11 cellular contexts compared by ENCODE assay signal in genomic region chr16:1125471-1125870, GRCh38. TPM values are rescaled to one million over a fixed set of nuclear protein-coding genes. Genes with fewer than 3 reads are reported as not detected.
A peak's percentile ranks its signal among the peaks of the same experiment; 100 is the strongest.
DNase-seq lines count a peak whose midpoint lies in the region; ATAC-seq, FAIRE-seq and TF ChIP-seq lines count a peak whose summit lies in the region.
"Had no signal": no experiment of that assay in that cellular context is flagged by ENCODE, and none has a peak within 500 bp of the region (broad histone marks: within the 10 kb centered on the region; RNA-seq: fewer than 3 reads in every experiment).

No MANE protein-coding gene starts in this region.

- peaks cover 74% of the 10 kb centered on the region for H3K27me3 Mint-ChIP-seq in Calu3 (ENCODE audit: unreplicated experiment)
- H3K27me3 Mint-ChIP-seq in activated naive CD4-positive, alpha-beta T cell treated with anti-CD3 and anti-CD28 coated beads, Interleukin-2, amount 10 ng/mL, durations not matched to agents 7 days and 5 days: no peaks in the 10 kb centered on the region
- peaks cover 4% of the 10 kb centered on the region for H3K27me3 Mint-ChIP-seq in neural progenitor cell (ENCODE audit: insufficient read depth, low read depth)
- H3K27me3 Mint-ChIP-seq in mesothelial cell of epicardium (ENCODE audit: low read depth): no peaks in the 10 kb centered on the region

- FAIRE-seq in HepG2 (lab: Jason Lieb, UNC): no peak
- FAIRE-seq: frontal cortex, GM12878 had no signal

- WGBS in HepG2 (ENCODE audit: low lambda C conversion rate): no CpG with 5 or more reads among the region's 18 CpGs

- no peak for ATAC-seq in HG03097 (IDR thresholded peaks at IDR 0.05; ENCODE audit: low FRiP score, unreplicated experiment)
- ATAC-seq in HepG2: no peak
- ATAC-seq: GM12878, upper lobe of right lung had no signal

- H3K4me2 ChIP-seq in neural progenitor cell (no peak overlapping the region), HepG2 (ENCODE audit: low read depth, low read length) (no peak overlapping the region)

- H2AFZ ChIP-seq in neural progenitor cell (replicated peaks) (no peak overlapping the region), HepG2 (ENCODE audit: low read length) (no peak overlapping the region)

- H3K79me2 ChIP-seq in neural progenitor cell (ENCODE audit: low read depth) (no peaks in the 10 kb centered on the region), HepG2 (ENCODE audit: insufficient read depth, low read length) (no peaks in the 10 kb centered on the region)

- peaks cover 17% of the 10 kb centered on the region for H3K4me1 ChIP-seq in neural progenitor cell
- H3K4me1 ChIP-seq in HepG2 (ENCODE audit: insufficient read depth, low read length): no peaks in the 10 kb centered on the region
- H3K4me1 ChIP-seq: upper lobe of right lung had no signal

- H3K4me3 ChIP-seq in neural progenitor cell: no peak overlapping the region
- H3K4me3 ChIP-seq in HepG2 (replicated peaks in 1 of 3; ENCODE audit: insufficient read depth in 1 of 3, low read depth in 2 of 3, low read length in 3 of 3): no peak overlapping the region
- H3K4me3 ChIP-seq: GM12878, upper lobe of right lung had no signal

- H3K27me3 ChIP-seq in neural progenitor cell (no peaks in the 10 kb centered on the region), HepG2 (ENCODE audit: control insufficient read depth in 1 of 2, insufficient read depth in 2 of 2, low read length in 2 of 2) (peaks cover 20 to 76% of the 10 kb centered on the region in 2 experiments; a peak in 4 of 5 replicates)

- H3K27ac ChIP-seq in neural progenitor cell: no peak overlapping the region
- H3K27ac ChIP-seq in HepG2 (ENCODE audit: extremely low read length, insufficient read depth, low read length): no peak overlapping the region
- H3K27ac ChIP-seq: upper lobe of right lung had no signal

- no peaks in the 10 kb centered on the region for H3K9me3 ChIP-seq in neural progenitor cell (ENCODE audit: low read depth)
- no peaks in the 10 kb centered on the region for H3K9me3 ChIP-seq in HepG2 (ENCODE audit: low read length)
- H3K9me3 ChIP-seq: upper lobe of right lung had no signal

- intact Hi-C loops in Calu3 (cut with micrococcal nuclease; ENCODE audit: unreplicated experiment): no loop called here
- intact Hi-C loops in HepG2 (cut with micrococcal nuclease; ENCODE audit: unreplicated experiment): no loop called here

- no peaks in the 10 kb centered on the region for H3K9me3 Mint-ChIP-seq in Calu3 (ENCODE audit: low read depth, unreplicated experiment)
- H3K9me3 Mint-ChIP-seq in activated naive CD4-positive, alpha-beta T cell treated with anti-CD3 and anti-CD28 coated beads, Interleukin-2, amount 10 ng/mL, durations not matched to agents 7 days and 5 days: no peaks in the 10 kb centered on the region
- H3K9me3 Mint-ChIP-seq in neural progenitor cell: no peaks in the 10 kb centered on the region
- no peaks in the 10 kb centered on the region for H3K9me3 Mint-ChIP-seq in mesothelial cell of epicardium

- BruUV-seq in Calu3 (replicated peaks; lab: Mats Ljungman, UMichigan) (no TSS peak), HepG2 (replicated peaks; lab: Mats Ljungman, UMichigan) (no TSS peak)

- H3F3A ChIP-seq in neural progenitor cell (ENCODE audit: low read depth): no peaks in the 10 kb centered on the region

- DNase-seq in Calu3: peak; percentile 34
- DNase-seq in activated naive CD4-positive, alpha-beta T cell treated with anti-CD3 and anti-CD28 coated beads, Interleukin-2, amount 10 ng/mL, durations not matched to agents 7 days and 5 days: peak; percentile 40
- DNase-seq in neural progenitor cell (ENCODE audit: low spot score): peak; percentile 47
- no peak for DNase-seq in HepG2 (ENCODE audit: low spot score)
- no peak for DNase-seq in Kasumi-1 (lab: John Stamatoyannopoulos, UW)
- no peak for DNase-seq in mesothelial cell of epicardium (ENCODE audit: low spot score in 2 of 2, unreplicated experiment in 2 of 2)
- DNase-seq: upper lobe of right lung had no signal

- H3K36me3 ChIP-seq in neural progenitor cell: no peaks in the 10 kb centered on the region
- H3K36me3 ChIP-seq in HepG2 (replicated peaks in 1 of 2; ENCODE audit: control insufficient read depth in 1 of 2, insufficient read depth in 2 of 2, low read length in 2 of 2): no peaks in the 10 kb centered on the region
- H3K36me3 ChIP-seq: upper lobe of right lung had no signal

- in situ Hi-C loops in HepG2 (cut with HindIII; ENCODE audit: extremely low pct_ligation_motif_present, low pct_unique_long_range_greater_than_20kb): no loop called here

- H3K27ac Mint-ChIP-seq in Calu3 (ENCODE audit: unreplicated experiment) (no peak overlapping the region), neural progenitor cell (no peak overlapping the region), mesothelial cell of epicardium (no peak overlapping the region)
- H3K27ac Mint-ChIP-seq in activated naive CD4-positive, alpha-beta T cell treated with anti-CD3 and anti-CD28 coated beads, Interleukin-2, amount 10 ng/mL, durations not matched to agents 7 days and 5 days: no peak overlapping the region

- H3K36me3 Mint-ChIP-seq in Calu3 (ENCODE audit: insufficient read depth, unreplicated experiment) (no peaks in the 10 kb centered on the region), neural progenitor cell (no peaks in the 10 kb centered on the region), mesothelial cell of epicardium (no peaks in the 10 kb centered on the region)
- H3K36me3 Mint-ChIP-seq in activated naive CD4-positive, alpha-beta T cell treated with anti-CD3 and anti-CD28 coated beads, Interleukin-2, amount 10 ng/mL, durations not matched to agents 7 days and 5 days: no peaks in the 10 kb centered on the region

- CTCF ChIA-PET in Calu3 (lab: Charles Lee) (no interaction called here), HepG2 (lab: Yijun Ruan, JAX; ENCODE audit: low intra/inter-chr PET ratio, low total read pairs) (no interaction called here)
- CTCF ChIA-PET in activated naive CD4-positive, alpha-beta T cell treated with anti-CD3 and anti-CD28 coated beads, Interleukin-2, amount 10 ng/mL, durations not matched to agents 7 days and 5 days (lab: Charles Lee): no interaction called here

- TF ChIP-seq RAD21 in Ishikawa (IDR thresholded peaks at IDR 0.05; ENCODE audit: low read depth) (no peak), HepG2 (CRISPR knock-in tag; IDR thresholded peaks at IDR 0.05) (no peak)

- H4K20me1 ChIP-seq in neural progenitor cell (ENCODE audit: low read depth) (no peaks in the 10 kb centered on the region), HepG2 (ENCODE audit: insufficient read depth, low read length) (0 out of 2 replicates have a peak, but pooled peaks cover 3% of the 10 kb centered on the region)

- H3K9ac ChIP-seq in neural progenitor cell (no peak overlapping the region), HepG2 (ENCODE audit: insufficient read depth, low read depth, low read length) (no peak overlapping the region)

- TF ChIP-seq POLR2A in HepG2 (IDR thresholded peaks at IDR 0.05; ENCODE audit: insufficient read depth in 1 of 2, low read depth in 2 of 2, low read length in 2 of 2): no peak

- no peak for TF ChIP-seq EP300 in Ishikawa (IDR thresholded peaks at IDR 0.05; ENCODE audit: borderline replicate concordance)
- TF ChIP-seq EP300 in HepG2 (IDR thresholded peaks at IDR 0.05; ENCODE audit: low read depth in 2 of 2, low read length in 2 of 2): no peak
- TF ChIP-seq EP300 in HepG2 (CRISPR knock-in tag; IDR thresholded peaks at IDR 0.05; ENCODE audit: borderline replicate concordance): no peak

- no peak overlapping the region for H3K4me3 Mint-ChIP-seq in Calu3 (ENCODE audit: low read depth, unreplicated experiment)
- H3K4me3 Mint-ChIP-seq in activated naive CD4-positive, alpha-beta T cell treated with anti-CD3 and anti-CD28 coated beads, Interleukin-2, amount 10 ng/mL, durations not matched to agents 7 days and 5 days: no peak overlapping the region
- H3K4me3 Mint-ChIP-seq in neural progenitor cell: no peak overlapping the region
- H3K4me3 Mint-ChIP-seq in mesothelial cell of epicardium: no peak overlapping the region

- no peaks in the 10 kb centered on the region for H3K4me1 Mint-ChIP-seq in Calu3 (ENCODE audit: low read depth, unreplicated experiment)
- no peaks in the 10 kb centered on the region for H3K4me1 Mint-ChIP-seq in activated naive CD4-positive, alpha-beta T cell treated with anti-CD3 and anti-CD28 coated beads, Interleukin-2, amount 10 ng/mL, durations not matched to agents 7 days and 5 days
- H3K4me1 Mint-ChIP-seq in neural progenitor cell: peaks cover 7% of the 10 kb centered on the region
- no peaks in the 10 kb centered on the region for H3K4me1 Mint-ChIP-seq in mesothelial cell of epicardium

- POLR2A ChIA-PET in HepG2 (lab: Yijun Ruan, JAX): no interaction called here

- TF ChIP-seq CTCF in Calu3 (IDR thresholded peaks at IDR 0.05; ENCODE audit: unreplicated experiment) (no peak), neural progenitor cell (IDR thresholded peaks at IDR 0.05) (no peak), HepG2 (CRISPR knock-in tag; IDR thresholded peaks at IDR 0.05) (no peak), mesothelial cell of epicardium (IDR thresholded peaks at IDR 0.05; ENCODE audit: unreplicated experiment) (no peak)

RNA-seq across cellular contexts. Expression of gene CACNA1H, which starts 27.4 kb away (rescaled TPM):
- total RNA-seq in Calu3 (2022): 0.05 TPM in 1 of 2 replicates, not detected in the other
- total RNA-seq in neural progenitor cell (ENCODE audit: low replicate concordance): 9.5 and 32.6 TPM in 2 replicates
- 0.40 and 0.56 TPM in 2 replicates for total RNA-seq in HepG2 (2016; rRNA removed; fragmentation: Illumina TruSeq; extraction: Trizol)
- under 0.01 TPM in 1 of 2 replicates, not detected in the other for total RNA-seq in HepG2 (2016; cell fraction: cytosol; rRNA removed; fragmentation: Illumina TruSeq; extraction: Trizol; ENCODE audit: low read depth)
- total RNA-seq in HepG2 (2016; cell fraction: insoluble cytoplasmic fraction; rRNA removed; fragmentation: Illumina TruSeq; extraction: Trizol): 0.30 and 0.52 TPM in 2 replicates
- total RNA-seq in HepG2 (2016; cell fraction: membrane; rRNA removed; fragmentation: Illumina TruSeq; extraction: Trizol): 0.17 and 0.22 TPM in 2 replicates
- 0.59 and 1.2 TPM in 2 replicates for total RNA-seq in HepG2 (2016; cell fraction: nucleus; rRNA removed; fragmentation: Illumina TruSeq; extraction: Trizol)
- 1.8 and 3.0 TPM in 2 replicates for polyA plus RNA-seq in HepG2 (2011; rRNA removed)
- polyA plus RNA-seq in HepG2 (2011; cell fraction: cytosol; rRNA removed): 1.9 and 2.4 TPM in 2 replicates
- 13.0 and 15.5 TPM in 2 replicates for polyA plus RNA-seq in HepG2 (2011; cell fraction: nucleus; rRNA removed)
- polyA plus RNA-seq in HepG2 (2012): 0.21 and 1.4 TPM in 2 replicates
- 0.03 and 0.05 TPM in 2 replicates for polyA plus RNA-seq in HepG2 (2016; cell fraction: cytosol; fragmentation: Illumina TruSeq; extraction: Trizol; ENCODE audit: low read depth)
- 0.22 TPM in 2 replicates for polyA plus RNA-seq in HepG2 (2016; cell fraction: insoluble cytoplasmic fraction; fragmentation: Illumina TruSeq; extraction: Trizol; ENCODE audit: low read depth)
- polyA plus RNA-seq in HepG2 (2016; cell fraction: membrane; fragmentation: Illumina TruSeq; extraction: Trizol; ENCODE audit: low read depth): 0.10 and 0.14 TPM in 2 replicates
- 1.6 and 2.0 TPM in 2 replicates for polyA plus RNA-seq in HepG2 (2016; cell fraction: nucleus; fragmentation: Illumina TruSeq; extraction: Trizol; ENCODE audit: insufficient read depth, low read depth)
- polyA minus RNA-seq in HepG2 (2011; rRNA and poly(A)+ RNA removed; ENCODE audit: low replicate concordance): 0.40 and 7.6 TPM in 2 replicates
- 3.0 and 3.5 TPM in 2 replicates for polyA minus RNA-seq in HepG2 (2011; cell fraction: cytosol; rRNA and poly(A)+ RNA removed)
- polyA minus RNA-seq in HepG2 (2011; cell fraction: nucleus; rRNA and poly(A)+ RNA removed): 2.7 and 4.5 TPM in 2 replicates
- total RNA-seq in mesothelial cell of epicardium: 40.8 to 49.1 TPM (median 41.8 TPM) in 3 replicates

RNA-seq across cellular contexts. Expression of gene C1QTNF8, which starts 29.4 kb away (rescaled TPM):
- total RNA-seq in Calu3 (2022): not detected in 2 replicates
- total RNA-seq in neural progenitor cell (ENCODE audit: low replicate concordance): not detected in 2 replicates
- total RNA-seq in HepG2 (2016; rRNA removed; fragmentation: Illumina TruSeq; extraction: Trizol): 0.09 TPM in 1 of 2 replicates, not detected in the other
- total RNA-seq in HepG2 (2016; cell fraction: cytosol; rRNA removed; fragmentation: Illumina TruSeq; extraction: Trizol; ENCODE audit: low read depth): 0.20 TPM in 1 of 2 replicates, not detected in the other
- total RNA-seq in HepG2 (2016; cell fraction: insoluble cytoplasmic fraction; rRNA removed; fragmentation: Illumina TruSeq; extraction: Trizol): not detected in 2 replicates
- total RNA-seq in HepG2 (2016; cell fraction: membrane; rRNA removed; fragmentation: Illumina TruSeq; extraction: Trizol): not detected in 2 replicates
- total RNA-seq in HepG2 (2016; cell fraction: nucleus; rRNA removed; fragmentation: Illumina TruSeq; extraction: Trizol): 0.22 TPM in 1 of 2 replicates, not detected in the other
- not detected in 2 replicates for polyA plus RNA-seq in HepG2 (2011; rRNA removed)
- not detected in 2 replicates for polyA plus RNA-seq in HepG2 (2011; cell fraction: cytosol; rRNA removed)
- polyA plus RNA-seq in HepG2 (2011; cell fraction: nucleus; rRNA removed): 0.13 TPM in 1 of 2 replicates, not detected in the other
- not detected in 2 replicates for polyA plus RNA-seq in HepG2 (2012)
- polyA plus RNA-seq in HepG2 (2016; cell fraction: cytosol; fragmentation: Illumina TruSeq; extraction: Trizol; ENCODE audit: low read depth): not detected in 2 replicates
- not detected in 2 replicates for polyA plus RNA-seq in HepG2 (2016; cell fraction: insoluble cytoplasmic fraction; fragmentation: Illumina TruSeq; extraction: Trizol; ENCODE audit: low read depth)
- not detected in 2 replicates for polyA plus RNA-seq in HepG2 (2016; cell fraction: membrane; fragmentation: Illumina TruSeq; extraction: Trizol; ENCODE audit: low read depth)
- polyA plus RNA-seq in HepG2 (2016; cell fraction: nucleus; fragmentation: Illumina TruSeq; extraction: Trizol; ENCODE audit: insufficient read depth, low read depth): not detected in 2 replicates
- polyA minus RNA-seq in HepG2 (2011; rRNA and poly(A)+ RNA removed; ENCODE audit: low replicate concordance): not detected in 2 replicates
- polyA minus RNA-seq in HepG2 (2011; cell fraction: cytosol; rRNA and poly(A)+ RNA removed): not detected in 2 replicates
- not detected in 2 replicates for polyA minus RNA-seq in HepG2 (2011; cell fraction: nucleus; rRNA and poly(A)+ RNA removed)
- total RNA-seq in mesothelial cell of epicardium: 0.20 TPM in 1 of 3 replicates, not detected in the others
- total RNA-seq: frontal cortex, GM12878, upper lobe of right lung had no signal
- polyA plus RNA-seq: GM12878 had no signal

RNA-seq across cellular contexts. Expression of gene SSTR5, which starts 52.9 kb away (rescaled TPM):
- total RNA-seq in Calu3 (2022) (not detected in 2 replicates), neural progenitor cell (ENCODE audit: low replicate concordance) (not detected in 2 replicates), HepG2 (2016; rRNA removed; fragmentation: Illumina TruSeq; extraction: Trizol) (0.14 and 0.49 TPM in 2 replicates), mesothelial cell of epicardium (not detected in 3 replicates)
- 0.18 TPM in 1 of 2 replicates, not detected in the other for total RNA-seq in HepG2 (2016; cell fraction: cytosol; rRNA removed; fragmentation: Illumina TruSeq; extraction: Trizol; ENCODE audit: low read depth)
- 0.22 TPM in 1 of 2 replicates, not detected in the other for total RNA-seq in HepG2 (2016; cell fraction: insoluble cytoplasmic fraction; rRNA removed; fragmentation: Illumina TruSeq; extraction: Trizol)
- total RNA-seq in HepG2 (2016; cell fraction: membrane; rRNA removed; fragmentation: Illumina TruSeq; extraction: Trizol): 0.14 and 0.15 TPM in 2 replicates
- not detected in 2 replicates for total RNA-seq in HepG2 (2016; cell fraction: nucleus; rRNA removed; fragmentation: Illumina TruSeq; extraction: Trizol)
- polyA plus RNA-seq in HepG2 (2011; rRNA removed): 0.20 and 0.26 TPM in 2 replicates
- 0.55 and 0.79 TPM in 2 replicates for polyA plus RNA-seq in HepG2 (2011; cell fraction: cytosol; rRNA removed)
- polyA plus RNA-seq in HepG2 (2011; cell fraction: nucleus; rRNA removed): 0.55 and 0.62 TPM in 2 replicates
- polyA plus RNA-seq in HepG2 (2012): 1.3 and 2.0 TPM in 2 replicates
- polyA plus RNA-seq in HepG2 (2016; cell fraction: cytosol; fragmentation: Illumina TruSeq; extraction: Trizol; ENCODE audit: low read depth): not detected in 2 replicates
- not detected in 2 replicates for polyA plus RNA-seq in HepG2 (2016; cell fraction: insoluble cytoplasmic fraction; fragmentation: Illumina TruSeq; extraction: Trizol; ENCODE audit: low read depth)
- polyA plus RNA-seq in HepG2 (2016; cell fraction: membrane; fragmentation: Illumina TruSeq; extraction: Trizol; ENCODE audit: low read depth): 0.18 TPM in 1 of 2 replicates, not detected in the other
- 0.36 TPM in 1 of 2 replicates, not detected in the other for polyA plus RNA-seq in HepG2 (2016; cell fraction: nucleus; fragmentation: Illumina TruSeq; extraction: Trizol; ENCODE audit: insufficient read depth, low read depth)
- 0.26 and 1.1 TPM in 2 replicates for polyA minus RNA-seq in HepG2 (2011; rRNA and poly(A)+ RNA removed; ENCODE audit: low replicate concordance)
- polyA minus RNA-seq in HepG2 (2011; cell fraction: cytosol; rRNA and poly(A)+ RNA removed): 0.44 and 0.59 TPM in 2 replicates
- polyA minus RNA-seq in HepG2 (2011; cell fraction: nucleus; rRNA and poly(A)+ RNA removed): 0.26 TPM in 1 of 2 replicates, not detected in the other
- total RNA-seq: frontal cortex, GM12878, upper lobe of right lung had no signal
- polyA plus RNA-seq: GM12878 had no signal

Comparison
In these comparisons a context has a peak if more than half of its experiments do, and no peak if none do; other contexts are left out.
1. DNase-seq: peak in Calu3 (single experiment), activated naive CD4-positive, alpha-beta T cell treated with anti-CD3 and anti-CD28 coated beads, Interleukin-2, amount 10 ng/mL, durations not matched to agents 7 days and 5 days (single experiment) and neural progenitor cell (single experiment); none in HepG2 (single experiment), Kasumi-1 (0 of 2) and mesothelial cell of epicardium (0 of 2).